6 cellular contexts compared by ENCODE assay signal in genomic region chr20:3152057-3152644, GRCh38. TPM values are rescaled to one million over a fixed set of nuclear protein-coding genes. Genes with fewer than 3 reads are reported as not detected.
DNase-seq lines count a peak whose midpoint lies in the region; ATAC-seq and TF ChIP-seq lines count a peak whose summit lies in the region.
"Not testable (repeated sequence)": the region's sequence is repeated elsewhere in the genome, so short reads cannot be mapped to it uniquely, and the experiment has no call there.

No MANE protein-coding gene starts in this region.

- H3K9me3 ChIP-seq in Loucy (ENCODE audit: insufficient read depth, low read depth, low read length) = not testable (repeated sequence)

- peaks cover 65% of the 10 kb centered on the region for H4K20me1 ChIP-seq in Loucy (ENCODE audit: insufficient read depth, low read length, poor library complexity, severe bottlenecking)

- POLR2A ChIA-PET in activated CD8-positive, alpha-beta T cell treated with anti-CD3 and anti-CD28 coated beads for 36 hours (lab: Charles Lee) = interaction anchor here (0.9 kb wide), 1 partner anchor 16 kb away, joined by 3 read pairs; no protein-coding TSS in a partner anchor

- H3K9me2 ChIP-seq in Loucy (replicated peaks; ENCODE audit: low read depth, low read length) = not testable (repeated sequence)

- DNase-seq in GM06990 (ENCODE audit: extremely low read depth, insufficient read length) (peak; percentile 52), iris pigment epithelial cell (ENCODE audit: low read depth) (peak; percentile 33)
- DNase-seq in activated CD8-positive, alpha-beta T cell treated with anti-CD3 and anti-CD28 coated beads for 36 hours; chondrocyte (ENCODE audit: low spot score): not testable (repeated sequence)

- H3K4me2 ChIP-seq in Loucy (ENCODE audit: low read depth, low read length, poor library complexity, severe bottlenecking) = peak overlapping the region; percentile 22

- H2AFZ ChIP-seq in Loucy (ENCODE audit: low read length) = not testable (repeated sequence)

- not testable (repeated sequence) for H3F3A ChIP-seq in Loucy (ENCODE audit: low read depth)

- peaks cover 93% of the 10 kb centered on the region for H3K79me2 ChIP-seq in Loucy (ENCODE audit: insufficient read depth, low read length)

- H3K9ac ChIP-seq in Loucy (ENCODE audit: low read depth, low read length, poor library complexity, severe bottlenecking) = not testable (repeated sequence)

- intact Hi-C loops in activated CD8-positive, alpha-beta T cell treated with anti-CD3 and anti-CD28 coated beads for 36 hours (cut with micrococcal nuclease) = not testable (repeated sequence)

- not testable (repeated sequence) for TF ChIP-seq CTCF in GM06990 (IDR thresholded peaks at IDR 0.05; ENCODE audit: insufficient read depth, low read length, poor library complexity, severe bottlenecking); Loucy (conservative IDR thresholded peaks at IDR 0.05; ENCODE audit: low read length); activated CD8-positive, alpha-beta T cell treated with anti-CD3 and anti-CD28 coated beads for 36 hours (IDR thresholded peaks at IDR 0.05); chondrocyte (IDR thresholded peaks at IDR 0.05)

- not testable (repeated sequence) for H3K4me3 Mint-ChIP-seq in activated CD8-positive, alpha-beta T cell treated with anti-CD3 and anti-CD28 coated beads for 36 hours; chondrocyte (ENCODE audit: unreplicated experiment); stimulated activated naive CD8-positive, alpha-beta T cell treated with anti-CD3 and anti-CD28 coated beads, Interleukin-15, Interleukin-2, amounts not matched to agents 100 ng/mL and 50 ng/mL, for 24 hours

- CTCF ChIA-PET in activated CD8-positive, alpha-beta T cell treated with anti-CD3 and anti-CD28 coated beads for 36 hours (lab: Charles Lee) = interaction anchor here (1.3 kb wide), 1 partner anchor 67 kb away, joined by 3 read pairs; no protein-coding TSS in a partner anchor

- H3K36me3 Mint-ChIP-seq in activated CD8-positive, alpha-beta T cell treated with anti-CD3 and anti-CD28 coated beads for 36 hours (ENCODE audit: low read depth) = peaks cover 39% of the 10 kb centered on the region
- peaks cover 13% of the 10 kb centered on the region for H3K36me3 Mint-ChIP-seq in chondrocyte (ENCODE audit: low read depth)
- H3K36me3 Mint-ChIP-seq in stimulated activated naive CD8-positive, alpha-beta T cell treated with anti-CD3 and anti-CD28 coated beads, Interleukin-15, Interleukin-2, amounts not matched to agents 100 ng/mL and 50 ng/mL, for 24 hours (ENCODE audit: low read depth) = peaks cover 57% of the 10 kb centered on the region

- not testable (repeated sequence) for H3K4me3 ChIP-seq in GM06990 (replicated peaks; ENCODE audit: low read depth, low read length); Loucy (ENCODE audit: low read length, poor library complexity, severe bottlenecking)

- H3K4me1 Mint-ChIP-seq in activated CD8-positive, alpha-beta T cell treated with anti-CD3 and anti-CD28 coated beads for 36 hours (ENCODE audit: low read depth) = peaks cover 65% of the 10 kb centered on the region
- H3K4me1 Mint-ChIP-seq in chondrocyte (ENCODE audit: low read depth) = peaks cover 33% of the 10 kb centered on the region
- H3K4me1 Mint-ChIP-seq in stimulated activated naive CD8-positive, alpha-beta T cell treated with anti-CD3 and anti-CD28 coated beads, Interleukin-15, Interleukin-2, amounts not matched to agents 100 ng/mL and 50 ng/mL, for 24 hours (ENCODE audit: low read depth) = peaks cover 68% of the 10 kb centered on the region

- H3K27me3 ChIP-seq in GM06990 (replicated peaks; ENCODE audit: control insufficient read depth, insufficient read depth, low read length); Loucy (ENCODE audit: insufficient read depth, low read length, poor library complexity, severe bottlenecking): not testable (repeated sequence)

- not testable (repeated sequence) for H3K9me3 Mint-ChIP-seq in activated CD8-positive, alpha-beta T cell treated with anti-CD3 and anti-CD28 coated beads for 36 hours; chondrocyte (ENCODE audit: low read depth); stimulated activated naive CD8-positive, alpha-beta T cell treated with anti-CD3 and anti-CD28 coated beads, Interleukin-15, Interleukin-2, amounts not matched to agents 100 ng/mL and 50 ng/mL, for 24 hours

- peaks cover 16% of the 10 kb centered on the region for H3K36me3 ChIP-seq in GM06990 (ENCODE audit: control insufficient read depth, insufficient read depth, low read length)
- peaks cover 34% of the 10 kb centered on the region; the same call in 1 of the 2 replicates for H3K36me3 ChIP-seq in Loucy (ENCODE audit: insufficient read depth, low read length)

- H3K27me3 Mint-ChIP-seq in activated CD8-positive, alpha-beta T cell treated with anti-CD3 and anti-CD28 coated beads for 36 hours; chondrocyte (ENCODE audit: low read depth); stimulated activated naive CD8-positive, alpha-beta T cell treated with anti-CD3 and anti-CD28 coated beads, Interleukin-15, Interleukin-2, amounts not matched to agents 100 ng/mL and 50 ng/mL, for 24 hours: not testable (repeated sequence)

- peaks cover 36% of the 10 kb centered on the region for H3K4me1 ChIP-seq in Loucy (ENCODE audit: insufficient read depth, low read length, poor library complexity, severe bottlenecking)

- H3K27ac Mint-ChIP-seq in activated CD8-positive, alpha-beta T cell treated with anti-CD3 and anti-CD28 coated beads for 36 hours = peak overlapping the region; percentile 39
- H3K27ac Mint-ChIP-seq in chondrocyte (ENCODE audit: unreplicated experiment) = peak overlapping the region; percentile 36
- H3K27ac Mint-ChIP-seq in stimulated activated naive CD8-positive, alpha-beta T cell treated with anti-CD3 and anti-CD28 coated beads, Interleukin-15, Interleukin-2, amounts not matched to agents 100 ng/mL and 50 ng/mL, for 24 hours = peak overlapping the region; percentile 57

- not testable (repeated sequence) for ATAC-seq in activated CD8-positive, alpha-beta T cell treated with anti-CD3 and anti-CD28 coated beads for 36 hours

RNA-seq across cellular contexts. Expression of gene FASTKD5, which starts 7.5 kb away (rescaled TPM):
- 10 to 100 TPM; 17.3 to 18.1 TPM for total RNA-seq in activated CD8-positive, alpha-beta T cell treated with anti-CD3 and anti-CD28 coated beads for 36 hours
- 9.8 to 12.3 TPM (median 10.8 TPM) in 3 replicates for total RNA-seq in chondrocyte

RNA-seq across cellular contexts. Expression of gene UBOX5, which starts 7.5 kb away (rescaled TPM):
- 1 to 10 TPM; 5.0 to 6.9 TPM for total RNA-seq in activated CD8-positive, alpha-beta T cell treated with anti-CD3 and anti-CD28 coated beads for 36 hours
- 4.5 to 6.3 TPM (median 5.8 TPM) in 3 replicates for total RNA-seq in chondrocyte

RNA-seq across cellular contexts. Expression of gene LZTS3, which starts 21.2 kb away (rescaled TPM):
- total RNA-seq in activated CD8-positive, alpha-beta T cell treated with anti-CD3 and anti-CD28 coated beads for 36 hours = 1 to 10 TPM; 1.3 to 1.4 TPM
- 6.4 to 9.3 TPM (median 8.1 TPM) in 3 replicates for total RNA-seq in chondrocyte

RNA-seq across cellular contexts. Expression of gene DDRGK1, which starts 52.3 kb away (rescaled TPM):
- total RNA-seq in activated CD8-positive, alpha-beta T cell treated with anti-CD3 and anti-CD28 coated beads for 36 hours = 10 to 100 TPM; 50.1 to 54.1 TPM
- total RNA-seq in chondrocyte = 61.8 to 69.7 TPM (median 62.6 TPM) in 3 replicates

RNA-seq across cellular contexts. Expression of gene ITPA, which starts 57.1 kb away (rescaled TPM):
- 10 to 100 TPM; 56.3 to 66.9 TPM for total RNA-seq in activated CD8-positive, alpha-beta T cell treated with anti-CD3 and anti-CD28 coated beads for 36 hours
- total RNA-seq in chondrocyte = 35.1 to 43.4 TPM (median 41.5 TPM) in 3 replicates
